Comparison of ENCODE assay signal across 21 cellular contexts in genomic region chr11:71607520-71608216, GRCh38. TPM values are rescaled to one million over a fixed set of nuclear protein-coding genes. Genes with fewer than 3 reads are reported as not detected.
DNase-seq lines count a peak whose midpoint lies in the region; ATAC-seq and TF ChIP-seq lines count a peak whose summit lies in the region.
"Not testable (repeated sequence)": the region's sequence is repeated elsewhere in the genome, so short reads cannot be mapped to it uniquely, and the experiment has no call there.
"Had no signal": no experiment of that assay in that cellular context is flagged by ENCODE, and none has a peak within 500 bp of the region (broad histone marks: within the 10 kb centered on the region; RNA-seq: fewer than 3 reads in every experiment).

No MANE protein-coding gene starts in this region.

- not testable (repeated sequence) for TF ChIP-seq CTCF in CD8-positive, alpha-beta T cell (IDR thresholded peaks at IDR 0.05); neural progenitor cell (IDR thresholded peaks at IDR 0.05)

- H3K9ac ChIP-seq in HUES64 (ENCODE audit: low read depth, low read length); neural progenitor cell: not testable (repeated sequence)

- not testable (repeated sequence) for H3K36me3 Mint-ChIP-seq in CD8-positive, alpha-beta T cell; activated T-cell treated with anti-CD3 and anti-CD28 coated beads, Interleukin-2, amount 50 U/mL, for 72 hours (ENCODE audit: insufficient read depth in 2 of 2); memory B cell; neural progenitor cell; stimulated activated naive B cell treated with anti-CD40 and anti-IgM and Interleukin-4, amounts not matched to agents 10 μg/mL and 1 μg/mL and 100 μg/mL, for 72 hours

- H3K4me3 Mint-ChIP-seq in CD8-positive, alpha-beta T cell, result peak overlapping the region; percentile 26
- H3K4me3 Mint-ChIP-seq in activated T-cell treated with anti-CD3 and anti-CD28 coated beads, Interleukin-2, amount 50 U/mL, for 72 hours, result peak overlapping the region; percentile 78 to 79
- H3K4me3 Mint-ChIP-seq in memory B cell (peak overlapping the region; percentile 56), neural progenitor cell (peak overlapping the region; percentile 77)
- peak overlapping the region; percentile 69 to 80 for H3K4me3 Mint-ChIP-seq in stimulated activated naive B cell treated with anti-CD40 and anti-IgM and Interleukin-4, amounts not matched to agents 10 μg/mL and 1 μg/mL and 100 μg/mL, for 72 hours

- ATAC-seq in CD8-positive, alpha-beta T cell; activated T-cell treated with anti-CD3 and anti-CD28 coated beads, Interleukin-2, amount 50 U/mL, for 72 hours (replicated peaks in 1 of 2); memory B cell (ENCODE audit: low read depth); stimulated activated naive B cell treated with anti-CD40 and anti-IgM and Interleukin-4, amounts not matched to agents 10 μg/mL and 1 μg/mL and 100 μg/mL, for 72 hours (replicated peaks): not testable (repeated sequence)

- peak overlapping the region; percentile 97 for H2AFZ ChIP-seq in neural progenitor cell (replicated peaks)

- H3K27ac Mint-ChIP-seq in CD8-positive, alpha-beta T cell; activated T-cell treated with anti-CD3 and anti-CD28 coated beads, Interleukin-2, amount 50 U/mL, for 72 hours; memory B cell; neural progenitor cell: not testable (repeated sequence)
- H3K27ac Mint-ChIP-seq in stimulated activated naive B cell treated with anti-CD40 and anti-IgM and Interleukin-4, amounts not matched to agents 10 μg/mL and 1 μg/mL and 100 μg/mL, for 72 hours, result peak overlapping the region; percentile 14

- not testable (repeated sequence) for H3K27me3 ChIP-seq in CD8-positive, alpha-beta T cell (ENCODE audit: insufficient read depth, low read length); iPS DF 6.9 (ENCODE audit: control insufficient read depth, insufficient read depth, low read length)
- H3K27me3 ChIP-seq in HUES64 (ENCODE audit: insufficient read depth, low read length), result peaks cover 36% of the 10 kb centered on the region
- H3K27me3 ChIP-seq in ectodermal cell (ENCODE audit: control insufficient read depth, insufficient read depth, low read length, poor library complexity, severe bottlenecking), result peaks cover 43% of the 10 kb centered on the region
- H3K27me3 ChIP-seq in neural progenitor cell, result peaks cover 78% of the 10 kb centered on the region

- not testable (repeated sequence) for H3K79me2 ChIP-seq in neural progenitor cell (ENCODE audit: low read depth)

- H3K27ac ChIP-seq in CD8-positive, alpha-beta T cell (ENCODE audit: low read depth, low read length); HUES64 (ENCODE audit: low read depth, low read length); ectodermal cell (ENCODE audit: insufficient read depth, low read depth, low read length, poor library complexity, severe bottlenecking); iPS DF 6.9 (ENCODE audit: low read length); neural progenitor cell: not testable (repeated sequence)

- H3K4me2 ChIP-seq in neural progenitor cell, result peak overlapping the region; percentile 91

- not testable (repeated sequence) for H3K9me3 Mint-ChIP-seq in CD8-positive, alpha-beta T cell; activated T-cell treated with anti-CD3 and anti-CD28 coated beads, Interleukin-2, amount 50 U/mL, for 72 hours; memory B cell; neural progenitor cell; stimulated activated naive B cell treated with anti-CD40 and anti-IgM and Interleukin-4, amounts not matched to agents 10 μg/mL and 1 μg/mL and 100 μg/mL, for 72 hours

- H3K9me3 ChIP-seq in CD8-positive, alpha-beta T cell (ENCODE audit: low read length); HUES64 (ENCODE audit: insufficient read depth, low read depth, low read length); ectodermal cell (ENCODE audit: control insufficient read depth, low read length); iPS DF 6.9 (ENCODE audit: control insufficient read depth, insufficient read depth, low read length); neural progenitor cell (ENCODE audit: low read depth): not testable (repeated sequence)

- POLR2A ChIA-PET in CD8-positive, alpha-beta T cell (lab: Charles Lee), result not testable (repeated sequence)

- CTCF ChIA-PET in CD8-positive, alpha-beta T cell (lab: Charles Lee), result not testable (repeated sequence)

- H3K36me3 ChIP-seq in CD8-positive, alpha-beta T cell (ENCODE audit: insufficient read depth, low read length); HUES64 (ENCODE audit: insufficient read depth, low read length); ectodermal cell (ENCODE audit: control insufficient read depth, insufficient read depth, low read length); iPS DF 6.9 (ENCODE audit: control insufficient read depth, insufficient read depth, low read length); neural progenitor cell: not testable (repeated sequence)

- not testable (repeated sequence) for H4K20me1 ChIP-seq in neural progenitor cell (ENCODE audit: low read depth)

- H3K27me3 Mint-ChIP-seq in CD8-positive, alpha-beta T cell (ENCODE audit: low read depth), result peaks cover 21% of the 10 kb centered on the region
- H3K27me3 Mint-ChIP-seq in activated T-cell treated with anti-CD3 and anti-CD28 coated beads, Interleukin-2, amount 50 U/mL, for 72 hours (ENCODE audit: low read depth), result peaks cover 21% of the 10 kb centered on the region
- peaks cover 20% of the 10 kb centered on the region for H3K27me3 Mint-ChIP-seq in memory B cell
- peaks cover 30% of the 10 kb centered on the region for H3K27me3 Mint-ChIP-seq in neural progenitor cell (ENCODE audit: insufficient read depth, low read depth)
- H3K27me3 Mint-ChIP-seq in stimulated activated naive B cell treated with anti-CD40 and anti-IgM and Interleukin-4, amounts not matched to agents 10 μg/mL and 1 μg/mL and 100 μg/mL, for 72 hours, result peaks cover 43 to 80% of the 10 kb centered on the region in 2 donors

- H3K4me1 ChIP-seq in CD8-positive, alpha-beta T cell (ENCODE audit: insufficient read depth, low read length); HUES64 (ENCODE audit: insufficient read depth, low read length); ectodermal cell (ENCODE audit: control insufficient read depth, insufficient read depth, low read length); iPS DF 6.9 (ENCODE audit: control insufficient read depth, insufficient read depth, low read length); neural progenitor cell: not testable (repeated sequence)

- under 1% methylated on average over 47 of the region's 59 CpGs for WGBS in HUES64
- WGBS in ectodermal cell, 2 experiments, result 1% methylated on average over 40 to 43 of the region's 59 CpGs
- no CpG with 5 or more reads among the region's 59 CpGs for WGBS in iPS DF 6.9 (ENCODE audit: insufficient coverage, insufficient read length)

- not testable (repeated sequence) for H3F3A ChIP-seq in neural progenitor cell (ENCODE audit: low read depth)

- H3K4me3 ChIP-seq in CD8-positive, alpha-beta T cell (ENCODE audit: low read depth, low read length), result not testable (repeated sequence)
- H3K4me3 ChIP-seq in HUES64 (ENCODE audit: low read length), result peak overlapping the region; percentile 64
- H3K4me3 ChIP-seq in ectodermal cell (ENCODE audit: insufficient read depth, low read depth, low read length), result peak overlapping the region; percentile 41
- H3K4me3 ChIP-seq in iPS DF 6.9 (ENCODE audit: low read length), result peak overlapping the region; percentile 46; the same call in 1 of the 2 replicates
- peak overlapping the region; percentile 54 for H3K4me3 ChIP-seq in neural progenitor cell

- intact Hi-C loops in CD8-positive, alpha-beta T cell (cut with DNase I, micrococcal nuclease), result not testable (repeated sequence)

- H3K4me1 Mint-ChIP-seq in CD8-positive, alpha-beta T cell (ENCODE audit: low read depth); activated T-cell treated with anti-CD3 and anti-CD28 coated beads, Interleukin-2, amount 50 U/mL, for 72 hours (ENCODE audit: low read depth); memory B cell; neural progenitor cell: not testable (repeated sequence)
- peaks cover 11 to 14% of the 10 kb centered on the region in 2 donors for H3K4me1 Mint-ChIP-seq in stimulated activated naive B cell treated with anti-CD40 and anti-IgM and Interleukin-4, amounts not matched to agents 10 μg/mL and 1 μg/mL and 100 μg/mL, for 72 hours

- DNase-seq in CD8-positive, alpha-beta T cell; activated T-cell treated with anti-CD3 and anti-CD28 coated beads, Interleukin-2, amount 50 U/mL, for 72 hours; iPS DF 6.9 (ENCODE audit: low read depth, low spot score); memory B cell (ENCODE audit: low spot score in 2 of 2); stimulated activated naive B cell treated with anti-CD40 and anti-IgM and Interleukin-4, amounts not matched to agents 10 μg/mL and 1 μg/mL and 100 μg/mL, for 72 hours: not testable (repeated sequence)
- DNase-seq in neural progenitor cell (ENCODE audit: low spot score), result peak; percentile 50

RNA-seq across cellular contexts. Expression of gene KRTAP5-11, which starts 25.0 kb away (rescaled TPM):
- total RNA-seq in CD8-positive, alpha-beta T cell, result not detected
- not detected for polyA plus RNA-seq in HUES64 (2013, experiment 1 of 2)
- polyA plus RNA-seq in HUES64 (2013, experiment 2 of 2), result not detected
- total RNA-seq in activated T-cell treated with anti-CD3 and anti-CD28 coated beads, Interleukin-2, amount 50 U/mL, for 72 hours, result not detected
- not detected for polyA plus RNA-seq in ectodermal cell (2013, experiment 1 of 4)
- polyA plus RNA-seq in ectodermal cell (2013, experiment 2 of 4), result not detected
- not detected for polyA plus RNA-seq in ectodermal cell (2013, experiment 3 of 4)
- not detected for polyA plus RNA-seq in ectodermal cell (2013, experiment 4 of 4)
- total RNA-seq in neural progenitor cell (ENCODE audit: low replicate concordance), result not detected in 2 replicates
- total RNA-seq: activated CD4-positive, alpha-beta T cell treated with anti-CD3 and anti-CD28 coated beads, Interleukin-2, amount 10 ng/mL, durations not matched to agents 7 days and 5 days; CD4-positive, CD25-positive, alpha-beta regulatory T cell; Daoy; dermis microvascular lymphatic vessel endothelial cell; HFFc6; IMR-90; LHCN-M2; lung microvascular endothelial cell; occipital lobe; SK-MEL-5; T-cell; testis; uterus had no signal
- polyA plus RNA-seq: CD4-positive, CD25-positive, alpha-beta regulatory T cell; IMR-90 had no signal

RNA-seq across cellular contexts. Expression of gene KRTAP5-10, which starts 42.3 kb away (rescaled TPM):
- total RNA-seq in CD8-positive, alpha-beta T cell, result not detected
- polyA plus RNA-seq in HUES64 (2013, experiment 1 of 2), result not detected
- polyA plus RNA-seq in HUES64 (2013, experiment 2 of 2), result not detected
- not detected for total RNA-seq in activated T-cell treated with anti-CD3 and anti-CD28 coated beads, Interleukin-2, amount 50 U/mL, for 72 hours
- polyA plus RNA-seq in ectodermal cell (2013, experiment 1 of 4), result not detected
- polyA plus RNA-seq in ectodermal cell (2013, experiment 2 of 4), result not detected
- polyA plus RNA-seq in ectodermal cell (2013, experiment 3 of 4), result not detected
- not detected for polyA plus RNA-seq in ectodermal cell (2013, experiment 4 of 4)
- 0.12 TPM in 1 of 2 replicates, not detected in the other for total RNA-seq in neural progenitor cell (ENCODE audit: low replicate concordance)
- total RNA-seq: activated CD4-positive, alpha-beta T cell treated with anti-CD3 and anti-CD28 coated beads, Interleukin-2, amount 10 ng/mL, durations not matched to agents 7 days and 5 days; CD4-positive, CD25-positive, alpha-beta regulatory T cell; Daoy; dermis microvascular lymphatic vessel endothelial cell; HFFc6; IMR-90; LHCN-M2; occipital lobe; T-cell; testis had no signal
- polyA plus RNA-seq: CD4-positive, CD25-positive, alpha-beta regulatory T cell; IMR-90 had no signal

RNA-seq across cellular contexts. Expression of gene KRTAP5-9, which starts 59.4 kb away (rescaled TPM):
- not detected for total RNA-seq in CD8-positive, alpha-beta T cell
- polyA plus RNA-seq in HUES64 (2013, experiment 1 of 2), result not detected
- polyA plus RNA-seq in HUES64 (2013, experiment 2 of 2), result not detected
- under 1 TPM in 1 of 2 donors, not detected in 1; 0.21 TPM for total RNA-seq in activated T-cell treated with anti-CD3 and anti-CD28 coated beads, Interleukin-2, amount 50 U/mL, for 72 hours
- not detected for polyA plus RNA-seq in ectodermal cell (2013, experiment 1 of 4)
- polyA plus RNA-seq in ectodermal cell (2013, experiment 2 of 4), result not detected
- polyA plus RNA-seq in ectodermal cell (2013, experiment 3 of 4), result not detected
- polyA plus RNA-seq in ectodermal cell (2013, experiment 4 of 4), result 0.28 TPM
- 0.15 TPM in 1 of 2 replicates, not detected in the other for total RNA-seq in neural progenitor cell (ENCODE audit: low replicate concordance)
- total RNA-seq: Daoy, dermis microvascular lymphatic vessel endothelial cell, IMR-90, LHCN-M2, lung microvascular endothelial cell, occipital lobe, SK-MEL-5, uterus had no signal
- polyA plus RNA-seq: CD4-positive, CD25-positive, alpha-beta regulatory T cell had no signal

Comparison
In these comparisons a context has a peak if more than half of its experiments do, and no peak if none do; other contexts are left out.
1. H3K4me3 Mint-ChIP-seq: peak in every context shown above with its lines; median percentile 78 in activated T-cell treated with anti-CD3 and anti-CD28 coated beads, Interleukin-2, amount 50 U/mL, for 72 hours; 77 in neural progenitor cell; 74 in stimulated activated naive B cell treated with anti-CD40 and anti-IgM and Interleukin-4, amounts not matched to agents 10 μg/mL and 1 μg/mL and 100 μg/mL, for 72 hours; 56 in memory B cell; 26 in CD8-positive, alpha-beta T cell.